24 cellular contexts compared by ENCODE assay signal in genomic region chr14:66330218-66330617, GRCh38.
"Had no signal": no experiment of that assay in that cellular context is flagged by ENCODE, and none has a peak within 500 bp of the region (broad histone marks: within the 10 kb centered on the region; RNA-seq: fewer than 3 reads in every experiment).

No MANE protein-coding gene starts in this region.

- H3K36me3 ChIP-seq: left ventricle myocardium inferior, ovary, right atrium auricular region, right lobe of liver, tibial nerve, uterus had no signal

- H3K27ac ChIP-seq: left ventricle myocardium inferior, ovary, right atrium auricular region, right lobe of liver, tibial nerve, uterus had no signal

- ATAC-seq: mucosa of descending colon; naive thymus-derived CD4-positive, alpha-beta T cell; natural killer cell treated with Interleukin-12 subunit alpha and Interleukin-12 subunit beta and Interleukin-15 and Interleukin-18, amount 100 ng/mL, for 72 hours; stimulated activated memory B cell treated with anti-CD40 and anti-IgM and Interleukin-4, amounts not matched to agents 10 μg/mL and 1 μg/mL and 100 μg/mL, for 72 hours; stimulated activated naive CD8-positive, alpha-beta T cell treated with anti-CD3 and anti-CD28 coated beads, Interleukin-15, amount 100 ng/mL, for 72 hours had no signal

- H3K9me3 ChIP-seq: left ventricle myocardium inferior, mucosa of descending colon, ovary, right atrium auricular region, right lobe of liver, uterus had no signal

- H3K27me3 Mint-ChIP-seq: progenitor cell of endocrine pancreas; stimulated activated memory B cell treated with anti-CD40 and anti-IgM and Interleukin-4, amounts not matched to agents 10 μg/mL and 1 μg/mL and 100 μg/mL, for 72 hours; stimulated activated naive CD8-positive, alpha-beta T cell treated with anti-CD3 and anti-CD28 coated beads, Interleukin-15, amount 100 ng/mL, for 72 hours had no signal

- H3K27ac Mint-ChIP-seq: naive thymus-derived CD4-positive, alpha-beta T cell; natural killer cell treated with Interleukin-12 subunit alpha and Interleukin-12 subunit beta and Interleukin-15 and Interleukin-18, amount 100 ng/mL, for 72 hours; progenitor cell of endocrine pancreas; stimulated activated memory B cell treated with anti-CD40 and anti-IgM and Interleukin-4, amounts not matched to agents 10 μg/mL and 1 μg/mL and 100 μg/mL, for 72 hours; type B pancreatic cell had no signal

- DNase-seq: hippocampal formation; islet precursor cell; left ventricle myocardium inferior; midbrain; mucosa of descending colon; naive thymus-derived CD4-positive, alpha-beta T cell; ovary; stimulated activated CD4-positive, alpha-beta T cell treated with anti-CD3 and anti-CD28 coated beads, Interleukin-12 subunit alpha, Interleukin-12 subunit beta, amount 100 ng/mL, for 4 hours; stimulated activated CD4-positive, alpha-beta T cell treated with anti-CD3 and anti-CD28 coated beads, Interleukin-15, amount 100 ng/mL, for 24 hours; stimulated activated CD4-positive, alpha-beta T cell treated with anti-CD3 and anti-CD28 coated beads, Interleukin-4, amount 100 ng/mL, for 4 hours; stimulated activated CD8-positive, alpha-beta memory T cell treated with anti-CD3 and anti-CD28 coated beads, Interleukin-4, amount 100 ng/mL, for 48 hours; stimulated activated naive CD4-positive, alpha-beta T cell treated with Interleukin-2 at 50 U/mL for 16 hours; stimulated activated naive CD8-positive, alpha-beta T cell treated with anti-CD3 and anti-CD28 coated beads, Interleukin-15, amount 100 ng/mL, for 72 hours; substantia nigra had no signal

- H3K4me3 Mint-ChIP-seq: naive thymus-derived CD4-positive, alpha-beta T cell; natural killer cell treated with Interleukin-12 subunit alpha and Interleukin-12 subunit beta and Interleukin-15 and Interleukin-18, amount 100 ng/mL, for 72 hours; stimulated activated memory B cell treated with anti-CD40 and anti-IgM and Interleukin-4, amounts not matched to agents 10 μg/mL and 1 μg/mL and 100 μg/mL, for 72 hours; stimulated activated naive CD8-positive, alpha-beta T cell treated with anti-CD3 and anti-CD28 coated beads, Interleukin-15, amount 100 ng/mL, for 72 hours; type B pancreatic cell had no signal

- H3K4me1 ChIP-seq: left ventricle myocardium inferior, right atrium auricular region, right lobe of liver, tibial nerve, uterus had no signal

- H3K4me3 ChIP-seq: left ventricle myocardium inferior, lung, mucosa of descending colon, ovary, right atrium auricular region, right lobe of liver, smooth muscle cell, tibial nerve, uterus had no signal

- H3K9me3 Mint-ChIP-seq: natural killer cell treated with Interleukin-12 subunit alpha and Interleukin-12 subunit beta and Interleukin-15 and Interleukin-18, amount 100 ng/mL, for 72 hours had no signal

- H3K4me1 Mint-ChIP-seq: naive thymus-derived CD4-positive, alpha-beta T cell; stimulated activated memory B cell treated with anti-CD40 and anti-IgM and Interleukin-4, amounts not matched to agents 10 μg/mL and 1 μg/mL and 100 μg/mL, for 72 hours; stimulated activated naive CD8-positive, alpha-beta T cell treated with anti-CD3 and anti-CD28 coated beads, Interleukin-15, amount 100 ng/mL, for 72 hours had no signal

- H3K27me3 ChIP-seq: ovary, right atrium auricular region, right lobe of liver, tibial nerve, uterus had no signal
